Comparison of ENCODE assay signal across 18 cellular contexts in genomic region chr2:107174126-107174525, GRCh38.
A peak's percentile ranks its signal among the peaks of the same experiment; 100 is the strongest.
DNase-seq lines count a peak whose midpoint lies in the region; ATAC-seq lines count a peak whose summit lies in the region.
"Had no signal": no experiment of that assay in that cellular context is flagged by ENCODE, and none has a peak within 500 bp of the region (broad histone marks: within the 10 kb centered on the region; RNA-seq: fewer than 3 reads in every experiment).

No MANE protein-coding gene starts in this region.

- no peak for ATAC-seq in HG02840 (IDR thresholded peaks at IDR 0.05; ENCODE audit: low FRiP score, unreplicated experiment)
- ATAC-seq in stimulated activated naive CD8-positive, alpha-beta T cell treated with anti-CD3 and anti-CD28 coated beads, Interleukin-15, Interleukin-2, amounts not matched to agents 100 U/mL and 50 U/mL, for 24 hours, result no peak

- DNase-seq in astrocyte of the hippocampus (ENCODE audit: low read depth, low spot score), result peak; percentile 1
- DNase-seq in kidney tubule cell (ENCODE audit: low spot score), result peak; percentile 1
- peak; percentile 34 for DNase-seq in pons (ENCODE audit: low spot score)
- no peak for DNase-seq in occipital lobe (lab: John Stamatoyannopoulos, UW)
- DNase-seq in H4 (ENCODE audit: low spot score), result no peak
- no peak for DNase-seq in stimulated activated naive CD8-positive, alpha-beta T cell treated with anti-CD3 and anti-CD28 coated beads, Interleukin-15, Interleukin-2, amounts not matched to agents 100 U/mL and 50 U/mL, for 24 hours
- DNase-seq: CD4-positive, CD25-positive, alpha-beta regulatory T cell; EL; GM23248; MV-4-11; NCI-H1417; NCI-H187 treated with DMSO at 0.1 percent for 48 hours; NCI-H2171 treated with DMSO at 0.1 percent for 48 hours; NCI-H446 treated with DMSO at 0.1 percent for 48 hours; NCI-H748 treated with DMSO at 0.1 percent for 48 hours; OCI-M1; SHP77 treated with DMSO at 0.1 percent for 48 hours had no signal

Comparison
In these comparisons a context has a peak if more than half of its experiments do, and no peak if none do; other contexts are left out.
1. DNase-seq: peak in astrocyte of the hippocampus (single experiment), kidney tubule cell (single experiment) and pons (single experiment); none in occipital lobe (single experiment), H4 (single experiment) and stimulated activated naive CD8-positive, alpha-beta T cell treated with anti-CD3 and anti-CD28 coated beads, Interleukin-15, Interleukin-2, amounts not matched to agents 100 U/mL and 50 U/mL, for 24 hours (single experiment).